1 cellular context compared by ENCODE assay signal in the genomic region with DNA sequence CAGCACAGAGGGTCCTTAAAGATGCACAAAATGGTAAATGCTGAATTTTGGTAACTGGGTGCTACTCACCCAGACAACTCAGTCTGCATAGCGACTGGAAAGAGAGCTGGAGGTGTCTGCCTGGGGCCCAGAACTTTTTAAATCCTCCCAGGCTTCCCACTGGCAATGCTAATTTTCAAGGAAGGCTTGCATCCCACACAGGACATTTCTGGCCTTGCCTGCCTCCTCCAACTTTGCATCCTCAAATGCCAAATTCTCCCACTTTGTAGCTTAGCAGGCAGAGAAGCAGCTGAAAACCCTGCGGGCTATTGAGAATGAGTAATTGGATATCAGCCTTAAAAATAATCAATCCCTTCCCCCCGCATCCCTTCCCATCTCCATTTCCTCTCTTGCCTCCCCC.
TF ChIP-seq lines count a peak whose summit lies in the region.

No MANE protein-coding gene starts in this region.

TF ChIP-seq in GM23338, 12 proteins besides CTCF, POLR2A, EP300 and RAD21 (continued from another document):
- 0 out of 2 replicates have a peak, but pooled peaks have one; percentile 23 for TF ChIP-seq ZNF462 (CRISPR knock-in tag; IDR thresholded peaks at IDR 0.05)
